Comparison of ENCODE assay signal across 7 cellular contexts in genomic region chr19:45817725-45818301, GRCh38. TPM values are rescaled to one million over a fixed set of nuclear protein-coding genes. Genes with fewer than 3 reads are reported as not detected.
DNase-seq lines count a peak whose midpoint lies in the region; ATAC-seq, FAIRE-seq and TF ChIP-seq lines count a peak whose summit lies in the region.
"Had no signal": no experiment of that assay in that cellular context is flagged by ENCODE, and none has a peak within 500 bp of the region (broad histone marks: within the 10 kb centered on the region; RNA-seq: fewer than 3 reads in every experiment).

No MANE protein-coding gene starts in this region.

- intact Hi-C loops in cardiac septum (cut with DNase I), result loop anchor here (1.0 to 2.0 kb wide), 2 partner anchors 48 to 65 kb away; no protein-coding TSS in a partner anchor

- peaks cover 46 to 52% of the 10 kb centered on the region in 2 donors for H3K36me3 Mint-ChIP-seq in stimulated activated naive B cell treated with anti-CD40 and anti-IgM and Interleukin-4, amounts not matched to agents 10 μg/mL and 1 μg/mL and 100 μg/mL, for 72 hours

- H3K4me3 Mint-ChIP-seq in stimulated activated naive B cell treated with anti-CD40 and anti-IgM and Interleukin-4, amounts not matched to agents 10 μg/mL and 1 μg/mL and 100 μg/mL, for 72 hours, result no peak overlapping the region

- FAIRE-seq in bronchial epithelial cell (lab: Jason Lieb, UNC), result no peak

- TF ChIP-seq CTCF in cardiac muscle cell (IDR thresholded peaks at IDR 0.05; ENCODE audit: low read depth, low read length) (no peak), bronchial epithelial cell (IDR thresholded peaks at IDR 0.05; ENCODE audit: insufficient read depth, low read length, severe bottlenecking) (no peak)

- H3K27ac ChIP-seq in cardiac muscle cell, result peak overlapping the region; percentile 22

- H3K27me3 ChIP-seq in cardiac muscle cell (no peaks in the 10 kb centered on the region), bronchial epithelial cell (ENCODE audit: control insufficient read depth, insufficient read depth, low read length) (no peaks in the 10 kb centered on the region)

- peak overlapping the region; percentile 31 for H3K27ac Mint-ChIP-seq in stimulated activated naive B cell treated with anti-CD40 and anti-IgM and Interleukin-4, amounts not matched to agents 10 μg/mL and 1 μg/mL and 100 μg/mL, for 72 hours
- H3K27ac Mint-ChIP-seq: activated T-helper 2 cell treated with anti-CD3 and anti-CD28 coated beads, Interferon-gamma antibody, Interleukin-2, Interleukin-4, amounts not matched to agents 10 μg/mL and 5 μg/mL and 100 μg/mL, durations not matched to agents 14 hours and 24 hours and 36 hours had no signal

- ATAC-seq in stimulated activated naive B cell treated with anti-CD40 and anti-IgM and Interleukin-4, amounts not matched to agents 10 μg/mL and 1 μg/mL and 100 μg/mL, for 72 hours (replicated peaks), result peak; percentile 6 to 17
- no peak for ATAC-seq in GM21528 (IDR thresholded peaks at IDR 0.05; ENCODE audit: low FRiP score, unreplicated experiment)

- peaks cover 20% of the 10 kb centered on the region for H3K4me1 ChIP-seq in cardiac muscle cell (ENCODE audit: low read depth)

- peaks cover under 1 to 21% of the 10 kb centered on the region in 2 donors for H3K27me3 Mint-ChIP-seq in stimulated activated naive B cell treated with anti-CD40 and anti-IgM and Interleukin-4, amounts not matched to agents 10 μg/mL and 1 μg/mL and 100 μg/mL, for 72 hours

- no peaks in the 10 kb centered on the region for H3K9me3 Mint-ChIP-seq in stimulated activated naive B cell treated with anti-CD40 and anti-IgM and Interleukin-4, amounts not matched to agents 10 μg/mL and 1 μg/mL and 100 μg/mL, for 72 hours
- H3K9me3 Mint-ChIP-seq: activated T-helper 2 cell treated with anti-CD3 and anti-CD28 coated beads, Interferon-gamma antibody, Interleukin-2, Interleukin-4, amounts not matched to agents 10 μg/mL and 5 μg/mL and 100 μg/mL, durations not matched to agents 14 hours and 24 hours and 36 hours had no signal

- H3K9me3 ChIP-seq in cardiac muscle cell (ENCODE audit: low read depth), result no peaks in the 10 kb centered on the region

- DNase-seq in cardiac muscle cell (ENCODE audit: low read depth in 1 of 2, low spot score in 1 of 2) (no peak), cardiac septum (ENCODE audit: low spot score) (no peak), bronchial epithelial cell (ENCODE audit: low read depth) (peak; percentile 22)
- no peak for DNase-seq in stimulated activated naive B cell treated with anti-CD40 and anti-IgM and Interleukin-4, amounts not matched to agents 10 μg/mL and 1 μg/mL and 100 μg/mL, for 72 hours
- no peak for DNase-seq in stimulated activated CD4-positive, alpha-beta T cell treated with anti-CD3 and anti-CD28 coated beads, Interleukin-2, amount 100 ng/mL, for 48 hours

- peaks cover 9 to 27% of the 10 kb centered on the region in 2 donors for H3K4me1 Mint-ChIP-seq in stimulated activated naive B cell treated with anti-CD40 and anti-IgM and Interleukin-4, amounts not matched to agents 10 μg/mL and 1 μg/mL and 100 μg/mL, for 72 hours

- H3K36me3 ChIP-seq in cardiac muscle cell, result peaks cover 9% of the 10 kb centered on the region
- peaks cover 6% of the 10 kb centered on the region for H3K36me3 ChIP-seq in bronchial epithelial cell (ENCODE audit: control insufficient read depth, insufficient read depth, low read length)

- H3K4me3 ChIP-seq in cardiac muscle cell (no peak overlapping the region), bronchial epithelial cell (ENCODE audit: low read depth, low read length) (no peak overlapping the region)

RNA-seq across cellular contexts. Expression of gene RSPH6A, which starts 2.7 kb away (rescaled TPM):
- total RNA-seq in cardiac muscle cell, result 0.07 and 0.27 TPM in 2 replicates
- 0.45 TPM in 1 of 2 replicates, not detected in the other for polyA plus RNA-seq in cardiac muscle cell
- 0.16 TPM for total RNA-seq in cardiac septum
- total RNA-seq in bronchial epithelial cell, result under 0.01 TPM in 1 of 2 replicates, not detected in the other

RNA-seq across cellular contexts. Expression of gene DMWD, which starts 25.2 kb away (rescaled TPM):
- total RNA-seq in cardiac muscle cell (65.1 and 112 TPM in 2 replicates), cardiac septum (120 TPM), bronchial epithelial cell (25.3 and 29.0 TPM in 2 replicates)
- polyA plus RNA-seq in cardiac muscle cell, result 138 and 163 TPM in 2 replicates

RNA-seq across cellular contexts. Expression of gene DMPK, which starts 35.5 kb away (rescaled TPM):
- total RNA-seq in cardiac muscle cell (92.7 and 142 TPM in 2 replicates), cardiac septum (441 TPM), bronchial epithelial cell (4.7 and 9.1 TPM in 2 replicates)
- 94.9 and 98.7 TPM in 2 replicates for polyA plus RNA-seq in cardiac muscle cell

RNA-seq across cellular contexts. Expression of gene SYMPK, which starts 45.1 kb away (rescaled TPM):
- total RNA-seq in cardiac muscle cell (43.2 and 78.7 TPM in 2 replicates), cardiac septum (33.6 TPM), bronchial epithelial cell (27.9 and 29.7 TPM in 2 replicates)
- 66.6 and 76.4 TPM in 2 replicates for polyA plus RNA-seq in cardiac muscle cell

RNA-seq across cellular contexts. Expression of gene FOXA3, which starts 46.3 kb away (rescaled TPM):
- total RNA-seq in cardiac muscle cell, result 0.49 and 1.6 TPM in 2 replicates
- 1.3 and 1.9 TPM in 2 replicates for polyA plus RNA-seq in cardiac muscle cell
- total RNA-seq in cardiac septum, result not detected
- not detected in 2 replicates for total RNA-seq in bronchial epithelial cell
